Comparison of ENCODE assay signal across 7 cellular contexts in genomic region chr16:3654249-3654991, GRCh38. TPM values are rescaled to one million over a fixed set of nuclear protein-coding genes. Genes with fewer than 3 reads are reported as not detected.
DNase-seq lines count a peak whose midpoint lies in the region; ATAC-seq and TF ChIP-seq lines count a peak whose summit lies in the region.

TSS of gene DNASE1 (plus strand) at chr16:3654691. CDS start at chr16:3655374, 683 bp downstream.

- intact Hi-C loops in left colon (cut with DNase I, micrococcal nuclease) = no loop called here

- TF ChIP-seq CTCF in GM12864 (IDR thresholded peaks at IDR 0.05; ENCODE audit: low read depth, low read length, missing control alignments) = peak; percentile 88
- peak; percentile 82 for TF ChIP-seq CTCF in LNCAP (IDR thresholded peaks at IDR 0.05)
- peak; percentile 67 for TF ChIP-seq CTCF in VCaP (conservative IDR thresholded peaks at IDR 0.05)
- TF ChIP-seq CTCF in cardiac fibroblast (IDR thresholded peaks at IDR 0.05; ENCODE audit: low read depth, low read length) = peak; percentile 85

- H3K27ac ChIP-seq in VCaP = no peak within 1 kb of the TSS; the same call in 1 of the 2 replicates

- DNase-seq in GM12864 (ENCODE audit: low read depth) = peak; percentile 38
- peak; percentile 63 to 75 for DNase-seq in cardiac fibroblast (ENCODE audit: low read depth in 2 of 2)
- peak; percentile 75 to 80 for DNase-seq in left colon
- peak in 2 of 3 donors; percentile 12 to 23 for DNase-seq in stimulated activated CD4-positive, alpha-beta T cell treated with anti-CD3 and anti-CD28 coated beads, TNF-alpha, amount 100 ng/mL, for 1 hour (ENCODE audit: low read depth in 3 of 3, low spot score in 1 of 3)

- no peak within 1 kb of the TSS for H3K4me3 ChIP-seq in GM12864 (ENCODE audit: low read depth, low read length)
- H3K4me3 ChIP-seq in cardiac fibroblast (replicated peaks in 1 of 2; ENCODE audit: low read depth in 2 of 2, low read length in 2 of 2) = no peak within 1 kb of the TSS

- ATAC-seq in left colon (peak; percentile 77), HG03469 (IDR thresholded peaks at IDR 0.05; ENCODE audit: unreplicated experiment) (no peak)

RNA-seq across cellular contexts. Expression of gene DNASE1, which starts in this region (rescaled TPM):
- total RNA-seq in left colon = 10 to 100 TPM; 15.7 to 18.1 TPM

Comparison
In these comparisons a context has a peak if more than half of its experiments do, and no peak if none do; other contexts are left out.
1. DNase-seq: peak in every context shown above with its lines; median percentile 78 in left colon; 69 in cardiac fibroblast; 38 in GM12864; 18 in stimulated activated CD4-positive, alpha-beta T cell treated with anti-CD3 and anti-CD28 coated beads, TNF-alpha, amount 100 ng/mL, for 1 hour.